28 cellular contexts compared by ENCODE assay signal in the genomic region with DNA sequence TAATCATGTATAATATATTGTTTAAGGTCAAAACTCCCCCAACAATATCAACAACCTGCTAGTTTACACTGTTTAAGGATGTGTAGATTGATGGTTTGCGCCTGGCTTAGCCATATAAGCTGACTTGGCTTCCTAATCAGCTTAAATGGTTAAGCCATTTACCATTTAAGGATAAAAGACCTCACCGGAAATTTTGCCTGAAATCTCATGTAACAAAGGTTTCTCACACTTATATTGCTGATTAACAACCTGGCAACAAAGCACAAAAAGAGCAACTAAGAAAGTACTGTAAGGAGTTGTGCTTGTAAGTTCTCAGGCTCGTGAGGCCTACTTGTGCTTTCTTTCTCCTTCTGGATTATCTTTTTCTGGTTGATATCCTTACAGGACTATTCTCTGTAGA.
"Had no signal": no experiment of that assay in that cellular context is flagged by ENCODE, and none has a peak within 500 bp of the region (broad histone marks: within the 10 kb centered on the region; RNA-seq: fewer than 3 reads in every experiment).

No MANE protein-coding gene starts in this region.

- H3K4me2 ChIP-seq: KMS-11 had no signal

- H3K27ac ChIP-seq: ascending aorta, cardiac muscle cell, KMS-11 had no signal

- H3K36me3 Mint-ChIP-seq: activated naive CD4-positive, alpha-beta T cell treated with anti-CD3 and anti-CD28 coated beads, Interleukin-2, amount 50 U/mL, for 24 hours; activated naive CD8-positive, alpha-beta T cell treated with anti-CD3 and anti-CD28 coated beads, Interleukin-2, amount 10 ng/mL, durations not matched to agents 7 days and 5 days had no signal

- H3K9ac ChIP-seq: KMS-11 had no signal

- H3K4me3 ChIP-seq: ascending aorta, cardiac muscle cell had no signal

- H3K9me3 Mint-ChIP-seq: activated CD4-positive, alpha-beta T cell treated with anti-CD3 and anti-CD28 coated beads, Interleukin-2, amount 10 ng/mL, durations not matched to agents 24 days and 14 days had no signal

- H3K4me1 Mint-ChIP-seq: activated CD4-positive, alpha-beta T cell treated with anti-CD3 and anti-CD28 coated beads, Interleukin-2, amount 10 ng/mL, durations not matched to agents 24 days and 14 days; activated naive CD4-positive, alpha-beta T cell treated with anti-CD3 and anti-CD28 coated beads, Interleukin-2, amount 50 U/mL, for 24 hours; activated naive CD8-positive, alpha-beta T cell treated with anti-CD3 and anti-CD28 coated beads, Interleukin-2, amount 10 ng/mL, durations not matched to agents 7 days and 5 days; activated T-helper 17 cell treated with anti-CD3 and anti-CD28 coated beads, Interleukin-2, amount 50 U/mL, for 72 hours; central memory CD8-positive, alpha-beta T cell had no signal

- DNase-seq: activated CD4-positive, alpha-beta T cell treated with anti-CD3 and anti-CD28 coated beads, Interleukin-2, amount 10 ng/mL, durations not matched to agents 24 days and 14 days; activated CD4-positive, alpha-beta T cell treated with anti-CD3 and anti-CD28 coated beads, Interleukin-2, amount 50 U/mL, for 4 hours; activated CD8-positive, alpha-beta T cell treated with anti-CD3 and anti-CD28 coated beads for 36 hours; activated gamma-delta T cell; activated naive CD4-positive, alpha-beta T cell treated with Interleukin-2 at 50 U/mL for 16 hours; activated naive CD8-positive, alpha-beta T cell treated with anti-CD3 and anti-CD28 coated beads, Interleukin-2, amount 10 ng/mL, durations not matched to agents 7 days and 5 days; activated T-cell treated with anti-CD3 and anti-CD28 coated beads, Interleukin-2, amount 50 U/mL, for 1 hour; activated T-cell treated with anti-CD3 and anti-CD28 coated beads, Interleukin-2, amount 50 U/mL, for 72 hours; amygdala; NCI-H1105; NCI-H1417 treated with DMSO at 0.1 percent for 48 hours; NCI-H187 treated with DMSO at 0.1 percent for 48 hours; NCI-H2081; NCI-H2171 treated with DMSO at 0.1 percent for 48 hours; NCI-H345; NCI-H526; NCI-H774; NK-92 treated with Interleukin-12 subunit alpha and Interleukin-12 subunit beta, amount 100 ng/mL, for 24 hours; OCI-M1; Right ventricle myocardium superior; SW 1271; T1000 had no signal

- H3K9me3 ChIP-seq: ascending aorta had no signal

- H3K27me3 Mint-ChIP-seq: activated CD4-positive, alpha-beta T cell treated with anti-CD3 and anti-CD28 coated beads, Interleukin-2, amount 10 ng/mL, durations not matched to agents 24 days and 14 days; activated CD8-positive, alpha-beta T cell treated with anti-CD3 and anti-CD28 coated beads for 36 hours; activated naive CD4-positive, alpha-beta T cell treated with anti-CD3 and anti-CD28 coated beads, Interleukin-2, amount 50 U/mL, for 24 hours; activated naive CD8-positive, alpha-beta T cell treated with anti-CD3 and anti-CD28 coated beads, Interleukin-2, amount 10 ng/mL, durations not matched to agents 7 days and 5 days; activated T-helper 17 cell treated with anti-CD3 and anti-CD28 coated beads, Interleukin-2, amount 50 U/mL, for 72 hours; central memory CD8-positive, alpha-beta T cell had no signal

- H3K36me3 ChIP-seq: ascending aorta, cardiac muscle cell had no signal

- H3K4me3 Mint-ChIP-seq: activated CD4-positive, alpha-beta T cell treated with anti-CD3 and anti-CD28 coated beads, Interleukin-2, amount 10 ng/mL, durations not matched to agents 24 days and 14 days; activated CD8-positive, alpha-beta T cell treated with anti-CD3 and anti-CD28 coated beads for 36 hours; activated naive CD4-positive, alpha-beta T cell treated with anti-CD3 and anti-CD28 coated beads, Interleukin-2, amount 50 U/mL, for 24 hours; activated naive CD8-positive, alpha-beta T cell treated with anti-CD3 and anti-CD28 coated beads, Interleukin-2, amount 10 ng/mL, durations not matched to agents 7 days and 5 days; activated T-cell treated with anti-CD3 and anti-CD28 coated beads, Interleukin-2, amount 50 U/mL, for 72 hours; activated T-helper 17 cell treated with anti-CD3 and anti-CD28 coated beads, Interleukin-2, amount 50 U/mL, for 72 hours; central memory CD8-positive, alpha-beta T cell had no signal

- H3K27me3 ChIP-seq: ascending aorta, cardiac muscle cell had no signal

- H3K27ac Mint-ChIP-seq: activated CD4-positive, alpha-beta T cell treated with anti-CD3 and anti-CD28 coated beads, Interleukin-2, amount 10 ng/mL, durations not matched to agents 24 days and 14 days; activated CD8-positive, alpha-beta T cell treated with anti-CD3 and anti-CD28 coated beads for 36 hours; activated naive CD4-positive, alpha-beta T cell treated with anti-CD3 and anti-CD28 coated beads, Interleukin-2, amount 50 U/mL, for 24 hours; activated naive CD8-positive, alpha-beta T cell treated with anti-CD3 and anti-CD28 coated beads, Interleukin-2, amount 10 ng/mL, durations not matched to agents 7 days and 5 days; activated T-cell treated with anti-CD3 and anti-CD28 coated beads, Interleukin-2, amount 50 U/mL, for 72 hours; activated T-helper 17 cell treated with anti-CD3 and anti-CD28 coated beads, Interleukin-2, amount 50 U/mL, for 72 hours had no signal

- ATAC-seq: activated CD8-positive, alpha-beta T cell treated with anti-CD3 and anti-CD28 coated beads for 36 hours; activated T-cell treated with anti-CD3 and anti-CD28 coated beads, Interleukin-2, amount 50 U/mL, for 72 hours; activated T-helper 17 cell treated with anti-CD3 and anti-CD28 coated beads, Interleukin-2, amount 50 U/mL, for 72 hours had no signal

- H3K4me1 ChIP-seq: ascending aorta had no signal
